34 cellular contexts compared by ENCODE assay signal in the genomic region with DNA sequence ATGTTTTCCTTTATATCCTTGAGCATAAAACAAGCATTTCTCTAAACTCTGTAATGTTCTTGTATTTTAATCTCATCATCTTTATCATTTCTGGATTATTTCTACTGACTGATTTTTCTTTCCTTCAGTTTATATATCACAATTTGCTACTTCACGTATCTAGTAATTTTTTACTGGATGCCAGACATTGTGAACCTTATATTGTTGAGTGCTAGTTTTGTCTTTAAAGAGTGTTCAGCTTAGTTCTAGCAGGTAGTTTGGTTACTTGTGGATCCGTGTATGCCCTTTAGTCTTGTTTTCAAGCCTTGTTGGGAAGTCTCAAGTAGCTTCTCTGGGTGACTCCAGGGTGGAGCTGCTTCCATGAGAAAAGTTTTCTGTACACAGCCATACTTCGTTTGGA. TPM values are rescaled to one million over a fixed set of nuclear protein-coding genes. Genes with fewer than 3 reads are reported as not detected.
"Had no signal": no experiment of that assay in that cellular context is flagged by ENCODE, and none has a peak within 500 bp of the region (broad histone marks: within the 10 kb centered on the region; RNA-seq: fewer than 3 reads in every experiment).

No MANE protein-coding gene starts in this region.

- H3K27ac ChIP-seq: ascending aorta, cardiac muscle cell, VCaP had no signal

- H3K36me3 Mint-ChIP-seq: activated naive CD4-positive, alpha-beta T cell treated with anti-CD3 and anti-CD28 coated beads, Interleukin-2, amount 50 U/mL, for 24 hours; brain had no signal

- H3K4me3 ChIP-seq: ascending aorta, cardiac muscle cell had no signal

- H3K9me3 Mint-ChIP-seq: activated B cell treated with CpG ODN at 0.5 μM for 24 hours; activated CD4-positive, alpha-beta T cell treated with anti-CD3 and anti-CD28 coated beads, Interleukin-2, amount 10 ng/mL, durations not matched to agents 24 days and 14 days; activated CD8-positive, alpha-beta T cell treated with anti-CD3 and anti-CD28 coated beads for 36 hours; activated naive CD4-positive, alpha-beta T cell treated with anti-CD3 and anti-CD28 coated beads, Interleukin-2, amount 10 ng/mL, durations not matched to agents 7 days and 5 days; activated naive CD4-positive, alpha-beta T cell treated with anti-CD3 and anti-CD28 coated beads, Interleukin-2, amount 50 U/mL, for 24 hours; activated naive CD8-positive, alpha-beta T cell treated with anti-CD3 and anti-CD28 coated beads, Interleukin-2, amount 10 ng/mL, durations not matched to agents 7 days and 5 days; activated naive CD8-positive, alpha-beta T cell treated with anti-CD3 and anti-CD28 coated beads, Interleukin-2, amount 50 U/mL, for 24 hours; activated T-cell treated with anti-CD3 and anti-CD28 coated beads, Interleukin-2, amount 50 U/mL, for 72 hours; activated T-helper 1 cell treated with anti-CD3 and anti-CD28 coated beads, Interleukin-12 subunit alpha, Interleukin-12 subunit beta, Interleukin-2, Interleukin-4 antibody, amounts not matched to agents 30 ng/mL and 10 ng/mL and 1 ng/mL, durations not matched to agents 14 hours and 24 hours and 36 hours; activated T-helper 2 cell treated with anti-CD3 and anti-CD28 coated beads, Interferon-gamma antibody, Interleukin-2, Interleukin-4, amounts not matched to agents 10 μg/mL and 5 μg/mL and 100 μg/mL, durations not matched to agents 14 hours and 24 hours and 36 hours; T-helper 1 cell treated with Interleukin-12 subunit alpha and Interleukin-12 subunit beta and Interleukin-4 antibody, amounts not matched to agents 30 μg/mL and 1 μg/mL, for 36 hours; T-helper 2 cell treated with Interferon-gamma antibody and Interleukin-4, amounts not matched to agents 5 μg/mL and 100 μg/mL, for 36 hours had no signal

- H3K27ac Mint-ChIP-seq: activated B cell treated with CpG ODN at 0.5 μM for 24 hours; activated CD4-positive, alpha-beta T cell treated with anti-CD3 and anti-CD28 coated beads, Interleukin-2, amount 10 ng/mL, durations not matched to agents 24 days and 14 days; activated CD8-positive, alpha-beta T cell treated with anti-CD3 and anti-CD28 coated beads for 36 hours; activated naive CD4-positive, alpha-beta T cell treated with anti-CD3 and anti-CD28 coated beads, Interleukin-2, amount 10 ng/mL, durations not matched to agents 7 days and 5 days; activated naive CD4-positive, alpha-beta T cell treated with anti-CD3 and anti-CD28 coated beads, Interleukin-2, amount 50 U/mL, for 24 hours; activated naive CD8-positive, alpha-beta T cell; activated naive CD8-positive, alpha-beta T cell treated with anti-CD3 and anti-CD28 coated beads, Interleukin-2, amount 10 ng/mL, durations not matched to agents 7 days and 5 days; activated naive CD8-positive, alpha-beta T cell treated with anti-CD3 and anti-CD28 coated beads, Interleukin-2, amount 50 U/mL, for 24 hours; activated T-helper 1 cell treated with anti-CD3 and anti-CD28 coated beads, Interleukin-12 subunit alpha, Interleukin-12 subunit beta, Interleukin-2, Interleukin-4 antibody, amounts not matched to agents 30 ng/mL and 10 ng/mL and 1 ng/mL, durations not matched to agents 14 hours and 24 hours and 36 hours; activated T-helper 2 cell treated with anti-CD3 and anti-CD28 coated beads, Interferon-gamma antibody, Interleukin-2, Interleukin-4, amounts not matched to agents 10 μg/mL and 5 μg/mL and 100 μg/mL, durations not matched to agents 14 hours and 24 hours and 36 hours; brain; T-helper 1 cell treated with Interleukin-12 subunit alpha and Interleukin-12 subunit beta and Interleukin-4 antibody, amounts not matched to agents 30 μg/mL and 1 μg/mL, for 36 hours; T-helper 2 cell treated with Interferon-gamma antibody and Interleukin-4, amounts not matched to agents 5 μg/mL and 100 μg/mL, for 36 hours had no signal

- H3K36me3 ChIP-seq: ascending aorta, cardiac muscle cell had no signal

- H3K9me3 ChIP-seq: ascending aorta had no signal

- ATAC-seq: activated CD8-positive, alpha-beta T cell treated with anti-CD3 and anti-CD28 coated beads for 36 hours; activated naive CD8-positive, alpha-beta T cell treated with anti-CD3 and anti-CD28 coated beads, Interleukin-2, amount 50 U/mL, for 24 hours; activated T-cell treated with anti-CD3 and anti-CD28 coated beads, Interleukin-2, amount 50 U/mL, for 4 hours; activated T-cell treated with anti-CD3 and anti-CD28 coated beads, Interleukin-2, amount 50 U/mL, for 72 hours had no signal

- H3K4me3 Mint-ChIP-seq: activated B cell treated with CpG ODN at 0.5 μM for 24 hours; activated CD4-positive, alpha-beta T cell treated with anti-CD3 and anti-CD28 coated beads, Interleukin-2, amount 10 ng/mL, durations not matched to agents 24 days and 14 days; activated CD8-positive, alpha-beta T cell treated with anti-CD3 and anti-CD28 coated beads for 36 hours; activated naive CD4-positive, alpha-beta T cell treated with anti-CD3 and anti-CD28 coated beads, Interleukin-2, amount 10 ng/mL, durations not matched to agents 7 days and 5 days; activated naive CD4-positive, alpha-beta T cell treated with anti-CD3 and anti-CD28 coated beads, Interleukin-2, amount 50 U/mL, for 24 hours; activated naive CD8-positive, alpha-beta T cell; activated naive CD8-positive, alpha-beta T cell treated with anti-CD3 and anti-CD28 coated beads, Interleukin-2, amount 10 ng/mL, durations not matched to agents 7 days and 5 days; activated naive CD8-positive, alpha-beta T cell treated with anti-CD3 and anti-CD28 coated beads, Interleukin-2, amount 50 U/mL, for 24 hours; activated T-cell treated with anti-CD3 and anti-CD28 coated beads, Interleukin-2, amount 50 U/mL, for 4 hours; activated T-cell treated with anti-CD3 and anti-CD28 coated beads, Interleukin-2, amount 50 U/mL, for 72 hours; activated T-helper 1 cell treated with anti-CD3 and anti-CD28 coated beads, Interleukin-12 subunit alpha, Interleukin-12 subunit beta, Interleukin-2, Interleukin-4 antibody, amounts not matched to agents 30 ng/mL and 10 ng/mL and 1 ng/mL, durations not matched to agents 14 hours and 24 hours and 36 hours; brain; T-helper 1 cell treated with Interleukin-12 subunit alpha and Interleukin-12 subunit beta and Interleukin-4 antibody, amounts not matched to agents 30 μg/mL and 1 μg/mL, for 36 hours; T-helper 2 cell treated with Interferon-gamma antibody and Interleukin-4, amounts not matched to agents 5 μg/mL and 100 μg/mL, for 36 hours had no signal

- H3K4me1 Mint-ChIP-seq: activated B cell treated with CpG ODN at 0.5 μM for 24 hours; activated naive CD4-positive, alpha-beta T cell treated with anti-CD3 and anti-CD28 coated beads, Interleukin-2, amount 50 U/mL, for 24 hours had no signal

- DNase-seq: activated B cell treated with CpG ODN at 0.5 μM for 24 hours; activated CD4-positive, alpha-beta T cell treated with anti-CD3 and anti-CD28 coated beads for 4 hours; activated CD4-positive, alpha-beta T cell treated with anti-CD3 and anti-CD28 coated beads, Interleukin-2, amount 10 ng/mL, durations not matched to agents 24 days and 14 days; activated CD4-positive, alpha-beta T cell treated with anti-CD3 and anti-CD28 coated beads, Interleukin-2, amount 50 U/mL, for 1 hour; activated CD4-positive, alpha-beta T cell treated with anti-CD3 and anti-CD28 coated beads, Interleukin-2, amount 50 U/mL, for 4 hours; activated CD4-positive, CD25-positive, alpha-beta regulatory T cell treated with anti-CD3 and anti-CD28 coated beads, Interleukin-2, amount 50 U/mL, for 72 hours; activated CD8-positive, alpha-beta memory T cell treated with anti-CD3 and anti-CD28 coated beads, Interleukin-2, amount 50 U/mL, for 4 hours; activated CD8-positive, alpha-beta T cell treated with anti-CD3 and anti-CD28 coated beads for 36 hours; activated effector memory CD4-positive, alpha-beta T cell treated with Interleukin-2 at 50 U/mL for 16 hours; activated gamma-delta T cell; activated naive CD4-positive, alpha-beta T cell treated with anti-CD3 and anti-CD28 coated beads, Interleukin-2, amount 10 ng/mL, durations not matched to agents 7 days and 5 days; activated naive CD4-positive, alpha-beta T cell treated with Interleukin-2 at 50 U/mL for 16 hours; activated naive CD8-positive, alpha-beta T cell treated with anti-CD3 and anti-CD28 coated beads, Interleukin-2, amount 10 ng/mL, durations not matched to agents 7 days and 5 days; activated naive CD8-positive, alpha-beta T cell treated with anti-CD3 and anti-CD28 coated beads, Interleukin-2, amount 50 U/mL, for 24 hours; activated T-cell treated with anti-CD3 and anti-CD28 coated beads for 4 hours; activated T-cell treated with anti-CD3 and anti-CD28 coated beads, Interleukin-2, amount 50 U/mL, for 1 hour; activated T-cell treated with anti-CD3 and anti-CD28 coated beads, Interleukin-2, amount 50 U/mL, for 4 hours; activated T-cell treated with anti-CD3 and anti-CD28 coated beads, Interleukin-2, amount 50 U/mL, for 72 hours; amygdala; anterior cingulate cortex; caudate nucleus; T-helper 1 cell; T-helper 2 cell; T-helper 9 cell had no signal

RNA-seq across cellular contexts. Expression of gene TRIP13, which starts 28.8 kb away (rescaled TPM):
- total RNA-seq: ascending aorta had no signal
